24 cellular contexts compared by ENCODE assay signal in genomic region chr4:88629826-88630225, GRCh38. TPM values are rescaled to one million over a fixed set of nuclear protein-coding genes. Genes with fewer than 3 reads are reported as not detected.
A peak's percentile ranks its signal among the peaks of the same experiment; 100 is the strongest.
DNase-seq lines count a peak whose midpoint lies in the region; ATAC-seq and TF ChIP-seq lines count a peak whose summit lies in the region.
"Had no signal": no experiment of that assay in that cellular context is flagged by ENCODE, and none has a peak within 500 bp of the region (broad histone marks: within the 10 kb centered on the region; RNA-seq: fewer than 3 reads in every experiment).

No MANE protein-coding gene starts in this region.

- H3K9me3 Mint-ChIP-seq in chondrocyte (ENCODE audit: low read depth) (peaks cover 14% of the 10 kb centered on the region), Calu3 (ENCODE audit: low read depth, unreplicated experiment) (peaks cover 3% of the 10 kb centered on the region)

- no peak for ATAC-seq in HG02763 (IDR thresholded peaks at IDR 0.05; ENCODE audit: unreplicated experiment)
- no peak for ATAC-seq in HG03460 (IDR thresholded peaks at IDR 0.05; ENCODE audit: unreplicated experiment)
- ATAC-seq: lower lobe of right lung had no signal

- H3K4me3 Mint-ChIP-seq in chondrocyte (ENCODE audit: unreplicated experiment) (no peak overlapping the region), Calu3 (ENCODE audit: low read depth, unreplicated experiment) (no peak overlapping the region)
- H3K4me3 Mint-ChIP-seq: activated CD4-positive, alpha-beta T cell treated with anti-CD3 and anti-CD28 coated beads, Interleukin-2, amount 10 ng/mL, durations not matched to agents 24 days and 14 days; activated naive CD4-positive, alpha-beta T cell treated with anti-CD3 and anti-CD28 coated beads, Interleukin-2, amount 10 ng/mL, durations not matched to agents 7 days and 5 days; CD8-positive, alpha-beta memory T cell; type B pancreatic cell had no signal

- peaks cover 30% of the 10 kb centered on the region for H3K4me1 Mint-ChIP-seq in chondrocyte (ENCODE audit: low read depth)
- no peaks in the 10 kb centered on the region for H3K4me1 Mint-ChIP-seq in Calu3 (ENCODE audit: low read depth, unreplicated experiment)
- H3K4me1 Mint-ChIP-seq: activated CD4-positive, alpha-beta T cell treated with anti-CD3 and anti-CD28 coated beads, Interleukin-2, amount 10 ng/mL, durations not matched to agents 24 days and 14 days; activated naive CD4-positive, alpha-beta T cell treated with anti-CD3 and anti-CD28 coated beads, Interleukin-2, amount 10 ng/mL, durations not matched to agents 7 days and 5 days had no signal

- BruUV-seq in Calu3 (replicated peaks; lab: Mats Ljungman, UMichigan) = no TSS peak

- DNase-seq in EH (ENCODE audit: low read depth) = peak; percentile 57
- DNase-seq in LHCN-M2 (ENCODE audit: low read depth) = peak; percentile 14
- DNase-seq in chondrocyte (ENCODE audit: low spot score) = no peak
- DNase-seq in medulla oblongata (ENCODE audit: extremely low spot score) = peak; percentile 23
- no peak for DNase-seq in Calu3
- DNase-seq in stimulated activated CD4-positive, alpha-beta T cell treated with anti-CD3 and anti-CD28 coated beads, Interleukin-12 subunit alpha, Interleukin-12 subunit beta, amount 100 ng/mL, for 4 hours = no peak
- DNase-seq: activated CD4-positive, alpha-beta T cell treated with anti-CD3 and anti-CD28 coated beads, Interleukin-2, amount 10 ng/mL, durations not matched to agents 24 days and 14 days; activated naive CD4-positive, alpha-beta T cell treated with anti-CD3 and anti-CD28 coated beads, Interleukin-2, amount 10 ng/mL, durations not matched to agents 7 days and 5 days; anterior cingulate cortex; CD8-positive, alpha-beta memory T cell; cerebellar nuclear complex; DMS153; effector CD8-positive, alpha-beta T cell; GDM1; islet precursor cell; lower lobe of right lung; NCI-H1092; NCI-H187 treated with DMSO at 0.1 percent for 48 hours; NCI-H526 treated with DMSO at 0.1 percent for 48 hours; T-helper 2 cell had no signal

- H3K27me3 Mint-ChIP-seq in chondrocyte (ENCODE audit: low read depth) (no peaks in the 10 kb centered on the region), Calu3 (ENCODE audit: unreplicated experiment) (no peaks in the 10 kb centered on the region)
- H3K27me3 Mint-ChIP-seq: activated CD4-positive, alpha-beta T cell treated with anti-CD3 and anti-CD28 coated beads, Interleukin-2, amount 10 ng/mL, durations not matched to agents 24 days and 14 days; activated naive CD4-positive, alpha-beta T cell treated with anti-CD3 and anti-CD28 coated beads, Interleukin-2, amount 10 ng/mL, durations not matched to agents 7 days and 5 days; CD8-positive, alpha-beta memory T cell; progenitor cell of endocrine pancreas; type B pancreatic cell had no signal

- no peak for TF ChIP-seq CTCF in chondrocyte (IDR thresholded peaks at IDR 0.05)
- TF ChIP-seq CTCF in Calu3 (IDR thresholded peaks at IDR 0.05; ENCODE audit: unreplicated experiment) = no peak

- H3K27ac Mint-ChIP-seq in chondrocyte (ENCODE audit: unreplicated experiment) (peak overlapping the region; percentile 82), Calu3 (ENCODE audit: unreplicated experiment) (no peak overlapping the region)
- H3K27ac Mint-ChIP-seq: activated CD4-positive, alpha-beta T cell treated with anti-CD3 and anti-CD28 coated beads, Interleukin-2, amount 10 ng/mL, durations not matched to agents 24 days and 14 days; activated naive CD4-positive, alpha-beta T cell treated with anti-CD3 and anti-CD28 coated beads, Interleukin-2, amount 10 ng/mL, durations not matched to agents 7 days and 5 days; CD8-positive, alpha-beta memory T cell; progenitor cell of endocrine pancreas; type B pancreatic cell had no signal

- intact Hi-C loops in Calu3 (cut with micrococcal nuclease; ENCODE audit: unreplicated experiment) = no loop called here

- peaks cover 7% of the 10 kb centered on the region for H3K36me3 Mint-ChIP-seq in chondrocyte (ENCODE audit: low read depth)
- H3K36me3 Mint-ChIP-seq in Calu3 (ENCODE audit: insufficient read depth, unreplicated experiment) = no peaks in the 10 kb centered on the region

- CTCF ChIA-PET in Calu3 (lab: Charles Lee) = interaction anchor here (1.7 kb wide), 1 partner anchor 30 kb away, joined by 5 read pairs; no protein-coding TSS in a partner anchor

RNA-seq across cellular contexts. Expression of gene HERC3, which starts 37.5 kb away (rescaled TPM):
- 21.3 and 21.8 TPM in 2 replicates for total RNA-seq in LHCN-M2 (2014; rRNA removed)
- polyA plus RNA-seq in LHCN-M2 (2012) = 12.1 TPM
- 14.0 to 16.7 TPM (median 16.6 TPM) in 3 replicates for total RNA-seq in chondrocyte
- 17.3 and 17.8 TPM in 2 replicates for total RNA-seq in Calu3 (2022)

Comparison
In these comparisons a context has a peak if more than half of its experiments do, and no peak if none do; other contexts are left out.
1. DNase-seq: peak in EH (single experiment), LHCN-M2 (single experiment) and medulla oblongata (single experiment); none in chondrocyte (single experiment), Calu3 (single experiment) and stimulated activated CD4-positive, alpha-beta T cell treated with anti-CD3 and anti-CD28 coated beads, Interleukin-12 subunit alpha, Interleukin-12 subunit beta, amount 100 ng/mL, for 4 hours (single experiment).